8 cellular contexts compared by ENCODE assay signal in the genomic region with DNA sequence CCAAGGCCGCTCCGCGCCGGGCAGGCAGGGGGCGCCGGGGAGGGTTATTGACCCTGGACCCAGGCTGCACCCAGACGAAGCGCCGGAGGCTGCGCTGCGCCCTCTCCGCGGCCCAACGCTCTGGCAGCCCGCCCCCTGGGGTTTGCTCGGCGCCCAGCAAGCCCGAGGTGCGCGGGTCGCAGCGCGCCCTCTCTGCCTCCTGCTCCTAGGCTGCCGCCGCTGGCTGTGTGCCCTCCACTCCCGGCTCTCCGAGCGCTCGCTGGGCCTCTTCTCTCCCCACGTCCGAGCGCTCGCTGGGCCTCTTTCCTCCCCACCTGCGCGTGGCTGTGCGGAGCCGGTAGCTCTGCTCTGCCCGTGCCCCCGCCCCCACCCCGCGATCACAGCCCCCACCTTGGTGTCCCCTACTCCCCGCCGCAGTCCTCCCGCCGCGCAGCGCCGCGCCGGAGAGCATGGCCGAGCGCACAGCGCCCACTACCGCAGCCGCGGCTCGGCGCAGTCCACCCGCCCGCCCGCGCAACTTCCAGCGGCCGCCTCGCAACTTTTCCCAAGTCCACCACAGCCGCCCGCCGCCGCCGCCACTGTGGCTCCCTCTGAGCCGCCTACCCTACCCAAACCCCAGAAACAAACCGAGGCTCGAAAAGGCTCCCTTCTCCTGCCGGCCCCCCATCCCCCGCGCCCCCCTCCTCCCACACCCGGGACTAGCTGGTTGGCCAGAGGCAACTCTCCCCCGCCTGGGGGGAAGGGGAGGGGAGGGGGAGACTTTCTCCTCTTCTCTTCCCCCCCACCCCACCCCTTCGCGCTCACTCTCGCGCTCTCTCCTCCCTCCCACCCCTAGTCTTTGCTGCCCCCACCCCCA. TPM values are rescaled to one million over a fixed set of nuclear protein-coding genes. Genes with fewer than 3 reads are reported as not detected.
DNase-seq lines count a peak whose midpoint lies in the region; ATAC-seq and TF ChIP-seq lines count a peak whose summit lies in the region.

No MANE protein-coding gene starts in this region.

- H3K36me3 ChIP-seq in cardiac muscle cell: no peaks in the 10 kb centered on the region

- H3K36me3 Mint-ChIP-seq in activated naive CD4-positive, alpha-beta T cell treated with anti-CD3 and anti-CD28 coated beads, Interleukin-2, amount 10 ng/mL, durations not matched to agents 7 days and 5 days: peaks cover 2% of the 10 kb centered on the region
- peaks cover 7% of the 10 kb centered on the region for H3K36me3 Mint-ChIP-seq in osteocyte (ENCODE audit: unreplicated experiment)

- DNase-seq in NCI-H460 (ENCODE audit: extremely low read depth, low read depth) (peak; percentile 31), cardiac muscle cell (ENCODE audit: low read depth in 1 of 2, low spot score in 1 of 2) (peak; percentile 89 to 94), osteocyte (ENCODE audit: extremely low spot score, unreplicated experiment) (peak; percentile 89), GM19238 (ENCODE audit: insufficient read length, low spot score) (no peak)
- peak; percentile 53 for DNase-seq in activated naive CD4-positive, alpha-beta T cell treated with anti-CD3 and anti-CD28 coated beads, Interleukin-2, amount 10 ng/mL, durations not matched to agents 7 days and 5 days

- no peaks in the 10 kb centered on the region for H3K9me3 ChIP-seq in cardiac muscle cell (ENCODE audit: low read depth)

- TF ChIP-seq CTCF in C4-2B (conservative IDR thresholded peaks at IDR 0.05) (peak; percentile 91), cardiac muscle cell (IDR thresholded peaks at IDR 0.05; ENCODE audit: low read depth, low read length) (peak; percentile 52), osteocyte (IDR thresholded peaks at IDR 0.05) (peak; percentile 69)

- ATAC-seq in GM19035 (IDR thresholded peaks at IDR 0.05; ENCODE audit: unreplicated experiment): peak; percentile 66
- ATAC-seq in HG03280 (IDR thresholded peaks at IDR 0.05; ENCODE audit: unreplicated experiment): peak; percentile 66

- peaks cover 44% of the 10 kb centered on the region for H3K4me1 Mint-ChIP-seq in activated naive CD4-positive, alpha-beta T cell treated with anti-CD3 and anti-CD28 coated beads, Interleukin-2, amount 10 ng/mL, durations not matched to agents 7 days and 5 days
- peaks cover 43% of the 10 kb centered on the region for H3K4me1 Mint-ChIP-seq in osteocyte (ENCODE audit: unreplicated experiment)

- peaks cover 6% of the 10 kb centered on the region for H3K4me1 ChIP-seq in cardiac muscle cell (ENCODE audit: low read depth)

- H3K27ac ChIP-seq in C4-2B (peak overlapping the region; percentile 62), cardiac muscle cell (peak overlapping the region; percentile 79)

- no peaks in the 10 kb centered on the region for H3K9me3 Mint-ChIP-seq in activated naive CD4-positive, alpha-beta T cell treated with anti-CD3 and anti-CD28 coated beads, Interleukin-2, amount 10 ng/mL, durations not matched to agents 7 days and 5 days
- H3K9me3 Mint-ChIP-seq in osteocyte (ENCODE audit: unreplicated experiment): no peaks in the 10 kb centered on the region

- peak overlapping the region; percentile 66 for H3K4me3 ChIP-seq in cardiac muscle cell

- peaks cover 76% of the 10 kb centered on the region for H3K27me3 ChIP-seq in cardiac muscle cell

- peaks cover 99% of the 10 kb centered on the region for H3K27me3 Mint-ChIP-seq in activated naive CD4-positive, alpha-beta T cell treated with anti-CD3 and anti-CD28 coated beads, Interleukin-2, amount 10 ng/mL, durations not matched to agents 7 days and 5 days
- H3K27me3 Mint-ChIP-seq in osteocyte (ENCODE audit: unreplicated experiment): peaks cover 68% of the 10 kb centered on the region

- peak overlapping the region; percentile 54 for H3K4me3 Mint-ChIP-seq in activated naive CD4-positive, alpha-beta T cell treated with anti-CD3 and anti-CD28 coated beads, Interleukin-2, amount 10 ng/mL, durations not matched to agents 7 days and 5 days
- peak overlapping the region; percentile 92 for H3K4me3 Mint-ChIP-seq in osteocyte (ENCODE audit: unreplicated experiment)

- H3K27ac Mint-ChIP-seq in activated naive CD4-positive, alpha-beta T cell treated with anti-CD3 and anti-CD28 coated beads, Interleukin-2, amount 10 ng/mL, durations not matched to agents 7 days and 5 days: no peak overlapping the region
- H3K27ac Mint-ChIP-seq in osteocyte (ENCODE audit: unreplicated experiment): no peak overlapping the region

- CTCF ChIA-PET in activated naive CD4-positive, alpha-beta T cell treated with anti-CD3 and anti-CD28 coated beads, Interleukin-2, amount 10 ng/mL, durations not matched to agents 7 days and 5 days (lab: Charles Lee): interaction anchor here (2.4 kb wide), 1 partner anchor 513 kb away, joined by 9 read pairs; no protein-coding TSS in a partner anchor

RNA-seq across cellular contexts. Expression of a gene that starts 1.1 kb away (rescaled TPM):
- 0.07 TPM in 1 of 2 replicates, not detected in the other for total RNA-seq in NCI-H460 (2014; rRNA removed; shearing (Covaris generic))
- polyA plus RNA-seq in NCI-H460 (2014; cell fraction: nucleus; rRNA removed): 0.03 and 0.04 TPM in 2 replicates
- total RNA-seq in cardiac muscle cell (10.4 and 10.9 TPM in 2 replicates), osteocyte (5.6 and 5.9 TPM in 2 replicates)
- 6.1 and 11.1 TPM in 2 replicates for polyA plus RNA-seq in cardiac muscle cell
